ENCODE assay signal across 1 cellular context in genomic region chr9:113395000-113395861, GRCh38.
TF ChIP-seq lines count a peak whose summit lies in the region.

No MANE protein-coding gene starts in this region.

TF ChIP-seq in HepG2, 621 proteins besides CTCF, POLR2A, EP300 and RAD21 (continued from another document and continues in another):
- TF ChIP-seq ZNF263 (CRISPR knock-in tag; IDR thresholded peaks at IDR 0.05): 0 out of 2 replicates have a peak, but pooled peaks have one; percentile 22
- no peak for TF ChIP-seq SRSF1 (optimal IDR thresholded peaks at IDR 0.05; ENCODE audit: low read depth, low read length)
- peak; percentile 26; the same call in 1 of the 2 replicates for TF ChIP-seq MIER2 (CRISPR knock-in tag; IDR thresholded peaks at IDR 0.05)
- no peak for TF ChIP-seq ZNF577 (CRISPR knock-in tag; IDR thresholded peaks at IDR 0.05; ENCODE audit: borderline replicate concordance, low read depth)
- peak; percentile 43; the same call in 1 of the 2 replicates for TF ChIP-seq ZBTB3 (CRISPR knock-in tag; IDR thresholded peaks at IDR 0.05; ENCODE audit: borderline replicate concordance, low read depth)
- no peak for TF ChIP-seq GTF2F1 (IDR thresholded peaks at IDR 0.05; ENCODE audit: low read length)
- peak; percentile 51; the same call in 1 of the 2 replicates for TF ChIP-seq NFIC (IDR thresholded peaks at IDR 0.05; ENCODE audit: low read length)
- TF ChIP-seq PAXIP1 (CRISPR knock-in tag; conservative IDR thresholded peaks at IDR 0.05): peak; percentile 97
- TF ChIP-seq HNF1B (CRISPR knock-in tag; IDR thresholded peaks at IDR 0.05): peak; percentile 97
- no peak for TF ChIP-seq ZNF550 (CRISPR knock-in tag; IDR thresholded peaks at IDR 0.05; ENCODE audit: borderline replicate concordance)
- no peak for TF ChIP-seq RAD51 (IDR thresholded peaks at IDR 0.05; ENCODE audit: borderline replicate concordance)
- no peak for TF ChIP-seq NFATC3 (CRISPR knock-in tag; IDR thresholded peaks at IDR 0.05)
- no peak for TF ChIP-seq ZNF749 (CRISPR knock-in tag; IDR thresholded peaks at IDR 0.05; ENCODE audit: borderline replicate concordance)
- no peak for TF ChIP-seq ARNT2 (CRISPR knock-in tag; IDR thresholded peaks at IDR 0.05; ENCODE audit: low read depth)
- TF ChIP-seq DMTF1 (CRISPR knock-in tag; IDR thresholded peaks at IDR 0.05): no peak
- no peak for TF ChIP-seq ZNF576 (CRISPR knock-in tag; IDR thresholded peaks at IDR 0.05)
- no peak for TF ChIP-seq ZNF790 (CRISPR knock-in tag; IDR thresholded peaks at IDR 0.05; ENCODE audit: borderline replicate concordance)
- no peak for TF ChIP-seq ZBTB40 (IDR thresholded peaks at IDR 0.05)
- TF ChIP-seq ZBTB40 (CRISPR knock-in tag; IDR thresholded peaks at IDR 0.05): no peak
- TF ChIP-seq PLSCR1 (CRISPR knock-in tag; IDR thresholded peaks at IDR 0.05; ENCODE audit: borderline replicate concordance): no peak
- TF ChIP-seq ZNF646 (CRISPR knock-in tag; IDR thresholded peaks at IDR 0.05): no peak
- no peak for TF ChIP-seq ZNF180 (CRISPR knock-in tag; IDR thresholded peaks at IDR 0.05; ENCODE audit: borderline replicate concordance, low read depth)
- no peak; the same call in 1 of the 2 replicates for TF ChIP-seq STAG1 (CRISPR knock-in tag; IDR thresholded peaks at IDR 0.05)
- TF ChIP-seq ZNF18 (CRISPR knock-in tag; IDR thresholded peaks at IDR 0.05; ENCODE audit: insufficient replicate concordance): no peak
- no peak for TF ChIP-seq ZNF282 (IDR thresholded peaks at IDR 0.05; ENCODE audit: partially characterized antibody)
- peak; percentile 86; the same call in 1 of the 2 replicates for TF ChIP-seq HMG20A (CRISPR knock-in tag; IDR thresholded peaks at IDR 0.05; ENCODE audit: borderline replicate concordance)
